In genomic region chr3:18740631-18741583, GRCh38 we compare ENCODE assay signal across 9 cellular contexts.
DNase-seq lines count a peak whose midpoint lies in the region; ATAC-seq and TF ChIP-seq lines count a peak whose summit lies in the region.
"Had no signal": no experiment of that assay in that cellular context is flagged by ENCODE, and none has a peak within 500 bp of the region (broad histone marks: within the 10 kb centered on the region; RNA-seq: fewer than 3 reads in every experiment).

No MANE protein-coding gene starts in this region.

- H4K20me1 ChIP-seq in smooth muscle cell (ENCODE audit: low read depth), result no peaks in the 10 kb centered on the region

- no peak for TF ChIP-seq CTCF in heart right ventricle (IDR thresholded peaks at IDR 0.05)
- no peak for TF ChIP-seq CTCF in smooth muscle cell (IDR thresholded peaks at IDR 0.05; ENCODE audit: borderline replicate concordance, insufficient read depth, poor library complexity, severe bottlenecking)
- TF ChIP-seq CTCF in type B pancreatic cell (conservative IDR thresholded peaks at IDR 0.05), result no peak

- H2AFZ ChIP-seq in smooth muscle cell (ENCODE audit: low read depth), result peak overlapping the region; percentile 7

- no peaks in the 10 kb centered on the region for H3F3A ChIP-seq in smooth muscle cell (ENCODE audit: low read depth)

- H3K36me3 ChIP-seq in heart right ventricle (no peaks in the 10 kb centered on the region), smooth muscle cell (ENCODE audit: low read depth) (no peaks in the 10 kb centered on the region)

- H3K27ac Mint-ChIP-seq in activated CD8-positive, alpha-beta memory T cell treated with anti-CD3 and anti-CD28 coated beads, Interleukin-2, amount 10 ng/mL, durations not matched to agents 7 days and 5 days, result peak overlapping the region; percentile 98
- no peak overlapping the region for H3K27ac Mint-ChIP-seq in type B pancreatic cell

- H3K27ac ChIP-seq in heart right ventricle (peak overlapping the region in 1 of 10 donors; percentile 80), smooth muscle cell (ENCODE audit: low read depth) (no peak overlapping the region)

- 74 to 81% methylated on average over 12 of the region's 12 CpGs for WGBS in heart right ventricle, 2 donors
- WGBS in smooth muscle cell (ENCODE audit: low lambda C conversion rate), result 87% methylated on average over 12 of the region's 12 CpGs

- CTCF ChIA-PET in activated CD8-positive, alpha-beta memory T cell treated with anti-CD3 and anti-CD28 coated beads, Interleukin-2, amount 10 ng/mL, durations not matched to agents 7 days and 5 days (lab: Charles Lee), result interaction anchor here (1.2 to 9.5 kb wide), 5 partner anchors 11 to 28 kb away, joined by 3 to 56 read pairs (median 5); no protein-coding TSS in a partner anchor

- no peaks in the 10 kb centered on the region for H3K27me3 Mint-ChIP-seq in activated CD8-positive, alpha-beta memory T cell treated with anti-CD3 and anti-CD28 coated beads, Interleukin-2, amount 10 ng/mL, durations not matched to agents 7 days and 5 days
- no peaks in the 10 kb centered on the region for H3K27me3 Mint-ChIP-seq in type B pancreatic cell

- H3K4me3 Mint-ChIP-seq in activated CD8-positive, alpha-beta memory T cell treated with anti-CD3 and anti-CD28 coated beads, Interleukin-2, amount 10 ng/mL, durations not matched to agents 7 days and 5 days, result peak overlapping the region; percentile 70
- H3K4me3 Mint-ChIP-seq in type B pancreatic cell, result no peak overlapping the region
- H3K4me3 Mint-ChIP-seq: neural crest cell had no signal

- ATAC-seq in heart right ventricle, result peak in 6 of 8 donors; percentile 17 to 66 (median 38)
- no peak for ATAC-seq in left ventricle myocardium superior
- peak; percentile 85 for ATAC-seq in HG03457 (IDR thresholded peaks at IDR 0.05; ENCODE audit: unreplicated experiment)
- peak; percentile 64 for ATAC-seq in activated CD8-positive, alpha-beta memory T cell treated with anti-CD3 and anti-CD28 coated beads, Interleukin-2, amount 10 ng/mL, durations not matched to agents 7 days and 5 days

- peaks cover 88% of the 10 kb centered on the region for H3K4me1 Mint-ChIP-seq in activated CD8-positive, alpha-beta memory T cell treated with anti-CD3 and anti-CD28 coated beads, Interleukin-2, amount 10 ng/mL, durations not matched to agents 7 days and 5 days
- no peaks in the 10 kb centered on the region for H3K4me1 Mint-ChIP-seq in type B pancreatic cell (ENCODE audit: unreplicated experiment)
- H3K4me1 Mint-ChIP-seq: neural crest cell had no signal

- no peaks in the 10 kb centered on the region for H3K9me3 Mint-ChIP-seq in activated CD8-positive, alpha-beta memory T cell treated with anti-CD3 and anti-CD28 coated beads, Interleukin-2, amount 10 ng/mL, durations not matched to agents 7 days and 5 days (ENCODE audit: low read depth)
- no peaks in the 10 kb centered on the region for H3K9me3 Mint-ChIP-seq in type B pancreatic cell
- H3K9me3 Mint-ChIP-seq: neural crest cell had no signal

- H3K4me3 ChIP-seq in heart right ventricle (peak overlapping the region in 1 of 10 donors; percentile 1), smooth muscle cell (no peak overlapping the region)

- H3K79me2 ChIP-seq in smooth muscle cell (ENCODE audit: low read depth), result no peaks in the 10 kb centered on the region

- DNase-seq in heart right ventricle (no peak), left ventricle myocardium superior (no peak), smooth muscle cell (lab: John Stamatoyannopoulos, UW; ENCODE audit: unreplicated experiment) (no peak), NCI-H1417 treated with DMSO at 0.1 percent for 48 hours (lab: John Stamatoyannopoulos, UW) (no peak), NCI-H524 treated with DMSO at 0.1 percent for 48 hours (lab: John Stamatoyannopoulos, UW) (no peak), type B pancreatic cell (ENCODE audit: extremely low spot score, unreplicated experiment) (no peak)
- peak; percentile 81 for DNase-seq in activated CD8-positive, alpha-beta memory T cell treated with anti-CD3 and anti-CD28 coated beads, Interleukin-2, amount 10 ng/mL, durations not matched to agents 7 days and 5 days

- intact Hi-C loops in heart right ventricle (cut with DNase I), result no loop called here
- intact Hi-C loops in left ventricle myocardium superior (cut with micrococcal nuclease), result no loop called here

- H3K4me2 ChIP-seq in smooth muscle cell, result peak overlapping the region; percentile 8

- H3K9me3 ChIP-seq in heart right ventricle, result no peaks in the 10 kb centered on the region
- no peaks in the 10 kb centered on the region for H3K9me3 ChIP-seq in smooth muscle cell (replicated peaks; ENCODE audit: low read depth)

- peaks cover 24% of the 10 kb centered on the region for H3K36me3 Mint-ChIP-seq in activated CD8-positive, alpha-beta memory T cell treated with anti-CD3 and anti-CD28 coated beads, Interleukin-2, amount 10 ng/mL, durations not matched to agents 7 days and 5 days
- H3K36me3 Mint-ChIP-seq in type B pancreatic cell, result no peaks in the 10 kb centered on the region

- no peak overlapping the region for H3K9ac ChIP-seq in smooth muscle cell (ENCODE audit: low read depth)

- H3K27me3 ChIP-seq in heart right ventricle, result no peaks in the 10 kb centered on the region
- H3K27me3 ChIP-seq in smooth muscle cell (ENCODE audit: low read depth), result no peaks in the 10 kb centered on the region

- peaks cover 0 to 40% (median 0%) of the 10 kb centered on the region in 9 donors for H3K4me1 ChIP-seq in heart right ventricle
- H3K4me1 ChIP-seq in smooth muscle cell (ENCODE audit: low read depth), result no peaks in the 10 kb centered on the region
